10 cellular contexts compared by ENCODE assay signal in genomic region chr5:109413463-109413862, GRCh38. TPM values are rescaled to one million over a fixed set of nuclear protein-coding genes. Genes with fewer than 3 reads are reported as not detected.
DNase-seq lines count a peak whose midpoint lies in the region; ATAC-seq and TF ChIP-seq lines count a peak whose summit lies in the region.
"Had no signal": no experiment of that assay in that cellular context is flagged by ENCODE, and none has a peak within 500 bp of the region (broad histone marks: within the 10 kb centered on the region; RNA-seq: fewer than 3 reads in every experiment).

No MANE protein-coding gene starts in this region.

- H3K9me3 ChIP-seq in HUES48 (ENCODE audit: control insufficient read depth, insufficient read depth, low read length) (no peaks in the 10 kb centered on the region), sigmoid colon (peaks cover 0 to 8% (median 0%) of the 10 kb centered on the region in 4 donors), aorta (ENCODE audit: control insufficient read depth, low read length) (no peaks in the 10 kb centered on the region)

- intact Hi-C loops in sigmoid colon (cut with DNase I), result loop anchor here (5.0 kb wide), 1 partner anchor 1031 kb away; the partner anchor contains the start of gene FBXL17
- intact Hi-C loops in aorta (cut with DNase I), result no loop called here

- H3K36me3 ChIP-seq in HUES48 (ENCODE audit: control insufficient read depth, insufficient read depth, low read length) (no peaks in the 10 kb centered on the region), sigmoid colon (no peaks in the 10 kb centered on the region), aorta (ENCODE audit: control insufficient read depth in 1 of 2, insufficient read depth in 2 of 2, low read length in 1 of 2) (no peaks in the 10 kb centered on the region)

- TF ChIP-seq EP300 in sigmoid colon (IDR thresholded peaks at IDR 0.05), result no peak

- H3K4me3 ChIP-seq in HUES48 (ENCODE audit: low read depth, low read length) (no peak overlapping the region), sigmoid colon (no peak overlapping the region), aorta (ENCODE audit: low read length in 2 of 2) (no peak overlapping the region)

- no peak for TF ChIP-seq CTCF in sigmoid colon (IDR thresholded peaks at IDR 0.05)

- TF ChIP-seq POLR2A in sigmoid colon (IDR thresholded peaks at IDR 0.05), result no peak

- no peaks in the 10 kb centered on the region for H3K27me3 ChIP-seq in HUES48 (ENCODE audit: control insufficient read depth, insufficient read depth, low read length)
- H3K27me3 ChIP-seq in sigmoid colon, result no peaks in the 10 kb centered on the region
- no peaks in the 10 kb centered on the region for H3K27me3 ChIP-seq in aorta (ENCODE audit: control insufficient read depth in 1 of 2, insufficient read depth in 2 of 2, low read length in 1 of 2)

- DNase-seq in RPMI8226 (peak; percentile 81), glomerular visceral epithelial cell (ENCODE audit: extremely low spot score) (peak; percentile 22), sigmoid colon (peak; percentile 69), aorta (no peak), SK-N-DZ (ENCODE audit: low spot score) (no peak)
- DNase-seq in stimulated activated CD8-positive, alpha-beta memory T cell treated with anti-CD3 and anti-CD28 coated beads, Interleukin-4, amount 100 ng/mL, for 48 hours, result no peak
- DNase-seq: activated CD4-positive, alpha-beta memory T cell treated with anti-CD3 and anti-CD28 coated beads, Interleukin-2, amount 10 ng/mL, durations not matched to agents 7 days and 5 days; NCI-H526 treated with DMSO at 0.1 percent for 48 hours had no signal

- H3K4me1 ChIP-seq in HUES48 (ENCODE audit: control insufficient read depth, insufficient read depth, low read length) (peaks cover 25% of the 10 kb centered on the region), sigmoid colon (peaks cover 0 to 31% (median 30%) of the 10 kb centered on the region in 4 donors), aorta (ENCODE audit: control insufficient read depth in 1 of 2, insufficient read depth in 2 of 2, low read length in 2 of 2) (peaks cover 0 to 2% of the 10 kb centered on the region in 2 donors)

- ATAC-seq in GM18511 (IDR thresholded peaks at IDR 0.05; ENCODE audit: unreplicated experiment) (no peak), aorta (ENCODE audit: low FRiP score) (no peak)

- H3K27ac ChIP-seq in HUES48 (ENCODE audit: low read depth, low read length) (peak overlapping the region; percentile 84), sigmoid colon (peak overlapping the region; percentile 95 to 99 (median 98)), aorta (ENCODE audit: low read depth in 1 of 2, low read length in 2 of 2) (peak overlapping the region in 1 of 2 donors; percentile 25)

- peak overlapping the region; percentile 32 for H3K9ac ChIP-seq in HUES48 (ENCODE audit: low read depth, low read length)

RNA-seq across cellular contexts. Expression of gene PJA2, which starts 3.7 kb away (rescaled TPM):
- total RNA-seq in sigmoid colon (100 to 1,000 TPM; 163 to 213 (median 171) TPM), aorta (100 to 1,000 TPM; 128 to 157 TPM)
- polyA plus RNA-seq in sigmoid colon (10 to 100 TPM; 35.4 to 40.6 (median 39.0) TPM), aorta (10 to 100 TPM; 65.9 to 74.0 TPM)
- 54.5 and 59.4 TPM in 2 replicates for polyA plus RNA-seq in SK-N-DZ (2014; cell fraction: cytosol; rRNA removed)
- 28.0 and 28.3 TPM in 2 replicates for polyA plus RNA-seq in SK-N-DZ (2014; cell fraction: nucleus; rRNA removed)

Comparison
In these comparisons a context has a peak if more than half of its experiments do, and no peak if none do; other contexts are left out.
1. DNase-seq: peak in RPMI8226 (single experiment), glomerular visceral epithelial cell (single experiment) and sigmoid colon (single experiment); none in aorta (0 of 2), SK-N-DZ (single experiment) and stimulated activated CD8-positive, alpha-beta memory T cell treated with anti-CD3 and anti-CD28 coated beads, Interleukin-4, amount 100 ng/mL, for 48 hours (single experiment).